Comparison of ENCODE assay signal across 17 cellular contexts in the genomic region with DNA sequence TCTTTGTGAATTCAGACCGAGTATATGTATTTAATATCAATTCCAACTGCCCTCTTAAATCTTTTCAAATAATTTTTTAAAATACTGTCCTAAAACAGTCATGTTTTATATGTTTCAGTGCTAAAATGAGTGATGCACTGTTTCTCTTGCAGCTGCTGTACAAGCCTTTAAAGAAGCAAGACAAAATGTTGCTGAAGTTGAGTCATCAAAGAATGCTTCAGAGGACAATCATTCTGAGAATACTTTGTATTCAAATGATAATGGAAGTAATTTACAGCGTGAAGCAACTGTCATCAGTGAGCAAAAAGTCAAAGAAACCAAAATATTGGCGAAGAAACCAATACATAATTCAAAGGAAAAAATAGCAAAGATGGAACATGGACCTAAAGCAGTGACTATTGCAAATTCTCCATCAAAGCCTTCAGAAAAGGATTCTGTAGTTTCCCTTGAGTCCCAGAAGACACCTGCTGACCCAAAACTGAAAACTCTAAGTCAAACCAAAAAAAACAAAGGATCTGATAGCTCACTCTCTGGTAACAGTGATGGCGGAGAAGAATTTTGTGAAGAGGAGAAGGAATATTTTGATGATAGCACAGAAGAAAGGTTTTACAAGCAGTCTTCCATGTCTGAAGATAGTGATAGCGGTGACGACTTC. TPM values are rescaled to one million over a fixed set of nuclear protein-coding genes. Genes with fewer than 3 reads are reported as not detected.
DNase-seq lines count a peak whose midpoint lies in the region; ATAC-seq and TF ChIP-seq lines count a peak whose summit lies in the region.
"Had no signal": no experiment of that assay in that cellular context is flagged by ENCODE, and none has a peak within 500 bp of the region (broad histone marks: within the 10 kb centered on the region; RNA-seq: fewer than 3 reads in every experiment).

No MANE protein-coding gene starts in this region.

- H3K4me1 ChIP-seq in Panc1 (ENCODE audit: control insufficient read depth, insufficient read depth, low read length) (no peaks in the 10 kb centered on the region), gastroesophageal sphincter (no peaks in the 10 kb centered on the region), left lung (no peaks in the 10 kb centered on the region)

- in situ Hi-C loops in Panc1 (cut with HindIII; ENCODE audit: low pct_unique_long_range_greater_than_20kb, low sequenced_read_pairs): no loop called here

- intact Hi-C loops in Panc1 (cut with micrococcal nuclease; ENCODE audit: unreplicated experiment): no loop called here
- intact Hi-C loops in CD4-positive, alpha-beta T cell (cut with DNase I, micrococcal nuclease): no loop called here
- intact Hi-C loops in left lung (cut with DNase I): no loop called here

- no peak overlapping the region for H3K4me3 Mint-ChIP-seq in CD4-positive, alpha-beta T cell
- H3K4me3 Mint-ChIP-seq: activated B cell treated with CpG ODN at 0.5 μM for 24 hours had no signal

- no peak for TF ChIP-seq POLR2A in gastroesophageal sphincter (IDR thresholded peaks at IDR 0.05)

- TF ChIP-seq CTCF in GM12865 (IDR thresholded peaks at IDR 0.05; ENCODE audit: insufficient read depth, low read depth, low read length, missing control alignments) (no peak), Panc1 (IDR thresholded peaks at IDR 0.05) (no peak), fibroblast of pulmonary artery (IDR thresholded peaks at IDR 0.05; ENCODE audit: low read length, missing control alignments) (no peak), gastroesophageal sphincter (IDR thresholded peaks at IDR 0.05) (no peak), left lung (IDR thresholded peaks at IDR 0.05) (no peak)
- TF ChIP-seq CTCF in CD4-positive, alpha-beta T cell (IDR thresholded peaks at IDR 0.05): no peak

- DNase-seq in GM12865 (ENCODE audit: low read depth) (peak; percentile 6), Panc1 (ENCODE audit: low read depth, low spot score) (no peak), fibroblast of pulmonary artery (ENCODE audit: low read depth) (peak; percentile 7), left lung (no peak)
- no peak for DNase-seq in CD4-positive, alpha-beta T cell
- DNase-seq: activated B cell treated with CpG ODN at 0.5 μM for 24 hours, activated gamma-delta T cell, erythroblast, GDM1, MG63, NCI-H2171, nucleus accumbens had no signal

- no peak overlapping the region for H3K27ac ChIP-seq in Panc1 (ENCODE audit: low read length)
- H3K27ac ChIP-seq in CD4-positive, alpha-beta T cell (ENCODE audit: low read depth, low read length): no peak overlapping the region
- no peak overlapping the region for H3K27ac ChIP-seq in gastroesophageal sphincter
- no peak overlapping the region for H3K27ac ChIP-seq in left lung
- H3K27ac ChIP-seq: thoracic aorta had no signal

- peaks cover 3% of the 10 kb centered on the region for H3K9me3 Mint-ChIP-seq in CD4-positive, alpha-beta T cell

- H3K9me3 ChIP-seq in Panc1 (ENCODE audit: control insufficient read depth, insufficient read depth, low read depth, low read length) (no peaks in the 10 kb centered on the region), gastroesophageal sphincter (no peaks in the 10 kb centered on the region), left lung (no peaks in the 10 kb centered on the region)
- no peaks in the 10 kb centered on the region for H3K9me3 ChIP-seq in CD4-positive, alpha-beta T cell (ENCODE audit: control insufficient read depth, low read length)
- H3K9me3 ChIP-seq: MG63, thoracic aorta had no signal

- peaks cover 60% of the 10 kb centered on the region for H3K36me3 Mint-ChIP-seq in CD4-positive, alpha-beta T cell (ENCODE audit: low read depth)

- POLR2A ChIA-PET in Panc1 (lab: Charles Lee): no interaction called here
- POLR2A ChIA-PET in CD4-positive, alpha-beta T cell (lab: Charles Lee): no interaction called here

- ATAC-seq in GM21717 (IDR thresholded peaks at IDR 0.05; ENCODE audit: unreplicated experiment) (peak; percentile 49), Panc1 (no peak), gastroesophageal sphincter (no peak), left lung (no peak)
- no peak for ATAC-seq in CD4-positive, alpha-beta T cell (ENCODE audit: poor library complexity)

- no peaks in the 10 kb centered on the region for H3K27me3 Mint-ChIP-seq in CD4-positive, alpha-beta T cell
- H3K27me3 Mint-ChIP-seq: activated B cell treated with CpG ODN at 0.5 μM for 24 hours had no signal

- no peak overlapping the region for H3K4me3 ChIP-seq in GM12865 (ENCODE audit: low read depth, low read length)
- no peak overlapping the region for H3K4me3 ChIP-seq in Panc1 (ENCODE audit: low read depth in 2 of 2, low read length in 2 of 2)
- H3K4me3 ChIP-seq in fibroblast of pulmonary artery (replicated peaks; ENCODE audit: low read depth, low read length): no peak overlapping the region
- H3K4me3 ChIP-seq in gastroesophageal sphincter: no peak overlapping the region
- H3K4me3 ChIP-seq in left lung: no peak overlapping the region
- H3K4me3 ChIP-seq: lung, MG63, thoracic aorta had no signal

- TSS peak; percentile 44 for BruUV-seq in Panc1 (replicated peaks; lab: Mats Ljungman, UMichigan)

- H3K36me3 ChIP-seq in Panc1 (ENCODE audit: control insufficient read depth, insufficient read depth, low read length) (peaks cover 6% of the 10 kb centered on the region; the same call in 1 of the 2 replicates), gastroesophageal sphincter (peaks cover 0 to 43% of the 10 kb centered on the region in 2 donors), left lung (peaks cover 0 to 48% of the 10 kb centered on the region in 2 donors)
- H3K36me3 ChIP-seq: thoracic aorta had no signal

- 77 to 91% methylated on average over 4 to 6 of the region's 6 CpGs for WGBS in gastroesophageal sphincter (ENCODE audit: low coverage in 1 of 2), 2 donors

- H3K4me1 Mint-ChIP-seq in CD4-positive, alpha-beta T cell (ENCODE audit: low read depth): no peaks in the 10 kb centered on the region

- CTCF ChIA-PET in Panc1 (lab: Charles Lee): no interaction called here
- CTCF ChIA-PET in CD4-positive, alpha-beta T cell (lab: Charles Lee): no interaction called here

- no peaks in the 10 kb centered on the region for H3K27me3 ChIP-seq in Panc1 (ENCODE audit: control insufficient read depth, insufficient read depth, low read length)
- H3K27me3 ChIP-seq in CD4-positive, alpha-beta T cell (ENCODE audit: control insufficient read depth, insufficient read depth, low read length): no peaks in the 10 kb centered on the region
- H3K27me3 ChIP-seq in gastroesophageal sphincter: no peaks in the 10 kb centered on the region
- no peaks in the 10 kb centered on the region for H3K27me3 ChIP-seq in left lung
- H3K27me3 ChIP-seq: MG63 had no signal

- H3K27ac Mint-ChIP-seq in CD4-positive, alpha-beta T cell: no peak overlapping the region
- H3K27ac Mint-ChIP-seq: activated B cell treated with CpG ODN at 0.5 μM for 24 hours had no signal

- no peak for TF ChIP-seq EP300 in gastroesophageal sphincter (IDR thresholded peaks at IDR 0.05)

RNA-seq across cellular contexts. Expression of a gene that starts 58.0 kb away (rescaled TPM):
- total RNA-seq in Panc1 (2021; ENCODE audit: unreplicated experiment) (0.62 TPM), gastroesophageal sphincter (10 to 100 TPM in 2 of 4 donors, 1 to 10 TPM in 2; 2.8 to 17.4 (median 11.9) TPM), left lung (10 to 100 TPM; 23.2 to 59.1 TPM)
- 0.51 TPM for polyA plus RNA-seq in Panc1 (2012; ENCODE audit: insufficient read length)
- total RNA-seq in CD4-positive, alpha-beta T cell: under 1 TPM; 0.06 to 0.11 TPM
- total RNA-seq: activated B cell treated with CpG ODN at 0.5 μM for 24 hours, OCI-LY7 had no signal

RNA-seq across cellular contexts. Expression of a gene that starts 58.3 kb away (rescaled TPM):
- 17.0 TPM for total RNA-seq in Panc1 (2021; ENCODE audit: unreplicated experiment)
- polyA plus RNA-seq in Panc1 (2012; ENCODE audit: insufficient read length): 3.9 TPM
- total RNA-seq in CD4-positive, alpha-beta T cell: 1 to 10 TPM; 4.0 to 4.6 TPM
- total RNA-seq in gastroesophageal sphincter: 10 to 100 TPM; 13.1 to 19.8 (median 17.0) TPM
- 10 to 100 TPM; 11.1 to 13.8 TPM for total RNA-seq in left lung

Comparison
In these comparisons a context has a peak if more than half of its experiments do, and no peak if none do; other contexts are left out.
1. DNase-seq: peak in GM12865 (single experiment) and fibroblast of pulmonary artery (single experiment); none in Panc1 (single experiment), CD4-positive, alpha-beta T cell (0 of 10) and left lung (0 of 2).